Comparison of ENCODE assay signal across 17 cellular contexts in genomic region chr9:121924700-121925099, GRCh38.
"Had no signal": no experiment of that assay in that cellular context is flagged by ENCODE, and none has a peak within 500 bp of the region (broad histone marks: within the 10 kb centered on the region; RNA-seq: fewer than 3 reads in every experiment).

No MANE protein-coding gene starts in this region.

- H3K9me3 Mint-ChIP-seq: activated CD4-positive, alpha-beta T cell treated with anti-CD3 and anti-CD28 coated beads, Interleukin-2, amount 10 ng/mL, durations not matched to agents 24 days and 14 days; activated T-cell treated with anti-CD3 and anti-CD28 coated beads, Interleukin-2, amount 50 U/mL, for 72 hours; brain; central memory CD8-positive, alpha-beta T cell; immature natural killer cell; stimulated activated naive CD8-positive, alpha-beta T cell treated with anti-CD3 and anti-CD28 coated beads, Interleukin-15, amount 100 ng/mL, for 72 hours; T-helper 2 cell treated with Interferon-gamma antibody and Interleukin-4, amounts not matched to agents 5 μg/mL and 100 μg/mL, for 36 hours had no signal

- H3K4me1 Mint-ChIP-seq: activated CD4-positive, alpha-beta T cell treated with anti-CD3 and anti-CD28 coated beads, Interleukin-2, amount 10 ng/mL, durations not matched to agents 24 days and 14 days; central memory CD8-positive, alpha-beta T cell; immature natural killer cell; stimulated activated naive CD8-positive, alpha-beta T cell treated with anti-CD3 and anti-CD28 coated beads, Interleukin-15, amount 100 ng/mL, for 72 hours had no signal

- H3K36me3 Mint-ChIP-seq: brain had no signal

- ATAC-seq: activated T-cell treated with anti-CD3 and anti-CD28 coated beads, Interleukin-2, amount 50 U/mL, for 72 hours; foreskin keratinocyte; sciatic nerve; stimulated activated naive CD8-positive, alpha-beta T cell treated with anti-CD3 and anti-CD28 coated beads, Interleukin-15, amount 100 ng/mL, for 72 hours had no signal

- H3K4me3 Mint-ChIP-seq: activated CD4-positive, alpha-beta T cell treated with anti-CD3 and anti-CD28 coated beads, Interleukin-2, amount 10 ng/mL, durations not matched to agents 24 days and 14 days; activated naive CD8-positive, alpha-beta T cell; activated T-cell treated with anti-CD3 and anti-CD28 coated beads, Interleukin-2, amount 50 U/mL, for 72 hours; brain; central memory CD8-positive, alpha-beta T cell; immature natural killer cell; stimulated activated naive CD8-positive, alpha-beta T cell treated with anti-CD3 and anti-CD28 coated beads, Interleukin-15, amount 100 ng/mL, for 72 hours; T-helper 2 cell treated with Interferon-gamma antibody and Interleukin-4, amounts not matched to agents 5 μg/mL and 100 μg/mL, for 36 hours had no signal

- DNase-seq: activated CD4-positive, alpha-beta T cell treated with anti-CD3 and anti-CD28 coated beads, Interleukin-2, amount 10 ng/mL, durations not matched to agents 24 days and 14 days; activated CD4-positive, CD25-positive, alpha-beta regulatory T cell; activated CD8-positive, alpha-beta memory T cell treated with anti-CD3 and anti-CD28 coated beads, Interleukin-2, amount 50 U/mL, for 48 hours; activated gamma-delta T cell treated with Interleukin-2 at 50 U/mL for 16 hours; activated T-cell treated with anti-CD3 and anti-CD28 coated beads, Interleukin-2, amount 50 U/mL, for 72 hours; cortex of kidney; effector CD8-positive, alpha-beta T cell; foreskin keratinocyte; immature natural killer cell; spleen; stimulated activated naive CD8-positive, alpha-beta T cell treated with anti-CD3 and anti-CD28 coated beads, Interleukin-15, amount 100 ng/mL, for 72 hours; testis had no signal

- H3K27ac Mint-ChIP-seq: activated CD4-positive, alpha-beta T cell treated with anti-CD3 and anti-CD28 coated beads, Interleukin-2, amount 10 ng/mL, durations not matched to agents 24 days and 14 days; activated naive CD8-positive, alpha-beta T cell; activated T-cell treated with anti-CD3 and anti-CD28 coated beads, Interleukin-2, amount 50 U/mL, for 72 hours; T-helper 2 cell treated with Interferon-gamma antibody and Interleukin-4, amounts not matched to agents 5 μg/mL and 100 μg/mL, for 36 hours had no signal

- H3K27me3 Mint-ChIP-seq: activated naive CD8-positive, alpha-beta T cell; brain; central memory CD8-positive, alpha-beta T cell; stimulated activated naive CD8-positive, alpha-beta T cell treated with anti-CD3 and anti-CD28 coated beads, Interleukin-15, amount 100 ng/mL, for 72 hours had no signal
